In the genomic region with DNA sequence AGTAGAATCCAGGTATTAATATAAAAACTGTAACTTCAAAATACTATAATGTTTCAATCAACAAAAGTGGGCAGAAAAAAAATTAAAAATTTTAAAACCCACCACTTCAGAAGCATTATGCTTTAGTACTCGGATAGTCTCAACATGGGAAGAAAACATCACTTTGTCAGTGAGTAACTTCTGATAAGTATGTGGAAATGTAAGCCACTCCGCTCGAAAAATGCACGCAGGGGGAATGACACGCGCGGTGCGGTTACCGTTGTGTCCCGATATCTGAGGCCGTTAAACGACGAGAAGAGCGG, we compare ENCODE assay signal across 8 cellular contexts. TPM values are rescaled to one million over a fixed set of nuclear protein-coding genes. Genes with fewer than 3 reads are reported as not detected.
A peak's percentile ranks its signal among the peaks of the same experiment; 100 is the strongest.
DNase-seq lines count a peak whose midpoint lies in the region; ATAC-seq and TF ChIP-seq lines count a peak whose summit lies in the region.

No MANE protein-coding gene starts in this region.

- peaks cover 34% of the 10 kb centered on the region for H3K4me1 Mint-ChIP-seq in CD14-positive monocyte
- H3K4me1 Mint-ChIP-seq in endodermal cell = peaks cover 21% of the 10 kb centered on the region

- peak overlapping the region; percentile 88 to 92 for H3K4me3 Mint-ChIP-seq in CD14-positive monocyte
- H3K4me3 Mint-ChIP-seq in endodermal cell = peak overlapping the region; percentile 77

- H2BK15ac ChIP-seq in neuronal stem cell (ENCODE audit: low read length) = no peak overlapping the region

- H2AK5ac ChIP-seq in neuronal stem cell (ENCODE audit: low read depth, low read length) = no peak overlapping the region

- H3K27me3 Mint-ChIP-seq in CD14-positive monocyte (ENCODE audit: low read depth in 3 of 3) (no peaks in the 10 kb centered on the region), endodermal cell (ENCODE audit: insufficient read depth) (peaks cover 4% of the 10 kb centered on the region)

- ATAC-seq in HG02852 (IDR thresholded peaks at IDR 0.05; ENCODE audit: unreplicated experiment) (no peak), GM18520 (IDR thresholded peaks at IDR 0.05; ENCODE audit: unreplicated experiment) (no peak), GM21447 (IDR thresholded peaks at IDR 0.05; ENCODE audit: unreplicated experiment) (no peak)

- H3K36me3 Mint-ChIP-seq in CD14-positive monocyte = peaks cover 11 to 15% of the 10 kb centered on the region in 2 donors
- peaks cover 9% of the 10 kb centered on the region for H3K36me3 Mint-ChIP-seq in endodermal cell (ENCODE audit: low read depth)

- H3K9ac ChIP-seq in OCI-LY1 (ENCODE audit: low read length) (peak overlapping the region; percentile 89), endodermal cell (ENCODE audit: extremely low read depth, low read length, poor library complexity, severe bottlenecking) (peak overlapping the region; percentile 54), neuronal stem cell (ENCODE audit: low read depth, low read length, poor library complexity) (peak overlapping the region; percentile 91)

- intact Hi-C loops in CD14-positive monocyte (cut with micrococcal nuclease) = loop anchor here (5.0 kb wide), 2 partner anchors 115 to 120 kb away; a partner anchor contains a TSS

- 0 to 2% methylated on average over 7 to 14 of the region's 14 CpGs for WGBS in endodermal cell (ENCODE audit: insufficient coverage in 1 of 2, insufficient read length in 1 of 2), 2 experiments
- WGBS in neuronal stem cell (ENCODE audit: extremely low coverage in 2 of 2, insufficient read length in 2 of 2, insufficient replicate concordance in 1 of 2), 2 donors = no CpG with 5 or more reads among the region's 14 CpGs

- no peak overlapping the region for H3K18ac ChIP-seq in neuronal stem cell (ENCODE audit: low read length)

- no peak overlapping the region for H2BK120ac ChIP-seq in neuronal stem cell (ENCODE audit: low read depth, low read length)

- H3K27ac ChIP-seq in OCI-LY1 (ENCODE audit: low read depth, low read length, poor library complexity, severe bottlenecking) (peak overlapping the region; percentile 82), endodermal cell (ENCODE audit: low read depth, low read length) (no peak overlapping the region), neuronal stem cell (replicated peaks; ENCODE audit: low read length) (no peak overlapping the region)

- H3K9me3 Mint-ChIP-seq in CD14-positive monocyte (no peaks in the 10 kb centered on the region), endodermal cell (no peaks in the 10 kb centered on the region)

- H3K9me2 ChIP-seq in OCI-LY1 (ENCODE audit: low read depth, low read length) = no peaks in the 10 kb centered on the region

- TF ChIP-seq CTCF in CD14-positive monocyte (IDR thresholded peaks at IDR 0.05) (no peak), OCI-LY1 (IDR thresholded peaks at IDR 0.05; ENCODE audit: low read length) (no peak), endodermal cell (conservative IDR thresholded peaks at IDR 0.05) (no peak)

- H3F3A ChIP-seq in OCI-LY1 (ENCODE audit: insufficient read depth, low read length) = no peaks in the 10 kb centered on the region

- peaks cover 47% of the 10 kb centered on the region for H3K4me1 ChIP-seq in OCI-LY1 (ENCODE audit: insufficient read depth, low read length, severe bottlenecking)
- no peaks in the 10 kb centered on the region for H3K4me1 ChIP-seq in endodermal cell (ENCODE audit: control insufficient read depth, insufficient read depth, low read length)
- H3K4me1 ChIP-seq in neuronal stem cell (ENCODE audit: control insufficient read depth in 2 of 2, insufficient read depth in 1 of 2, low read depth in 1 of 2, low read length in 2 of 2) = peaks cover 0 to 3% of the 10 kb centered on the region in 2 donors

- H3K9me3 ChIP-seq in OCI-LY1 (ENCODE audit: low read length) (no peaks in the 10 kb centered on the region), endodermal cell (ENCODE audit: control insufficient read depth, low read length) (no peaks in the 10 kb centered on the region), neuronal stem cell (replicated peaks in 1 of 2; ENCODE audit: control insufficient read depth in 2 of 2, insufficient read depth in 1 of 2, low read depth in 1 of 2, low read length in 2 of 2) (no peaks in the 10 kb centered on the region)

- no peak overlapping the region for H4K91ac ChIP-seq in neuronal stem cell (ENCODE audit: low read depth, low read length, poor library complexity)

- H3K23ac ChIP-seq in neuronal stem cell (ENCODE audit: low read depth, low read length, poor library complexity) = peak overlapping the region; percentile 90

- H3K4me3 ChIP-seq in OCI-LY1 (ENCODE audit: low read depth, low read length, poor library complexity, severe bottlenecking) (peak overlapping the region; percentile 92), endodermal cell (ENCODE audit: low read length) (peak overlapping the region; percentile 98), neuronal stem cell (ENCODE audit: low read length in 2 of 2) (peak overlapping the region; percentile 82 to 92)

- peaks cover 25% of the 10 kb centered on the region for H3K36me3 ChIP-seq in OCI-LY1 (ENCODE audit: insufficient read depth, low read length)
- H3K36me3 ChIP-seq in endodermal cell (ENCODE audit: control insufficient read depth, insufficient read depth, low read length) = peaks cover 9% of the 10 kb centered on the region
- H3K36me3 ChIP-seq in neuronal stem cell (replicated peaks in 1 of 2; ENCODE audit: control insufficient read depth in 2 of 2, insufficient read depth in 2 of 2, low read length in 2 of 2) = peaks cover 0 to 10% of the 10 kb centered on the region in 2 donors

- no peaks in the 10 kb centered on the region for H3K79me1 ChIP-seq in neuronal stem cell (ENCODE audit: low read depth, low read length)

- H3K79me2 ChIP-seq in OCI-LY1 (ENCODE audit: insufficient read depth, low read length) = peaks cover 38% of the 10 kb centered on the region

- H4K8ac ChIP-seq in neuronal stem cell (ENCODE audit: low read depth, low read length) = no peak overlapping the region

- no peak overlapping the region for H2AFZ ChIP-seq in OCI-LY1 (ENCODE audit: low read length)
- H2AFZ ChIP-seq in neuronal stem cell (ENCODE audit: low read length) = peak overlapping the region; percentile 98

- H3K27ac Mint-ChIP-seq in CD14-positive monocyte (peak overlapping the region; percentile 84 to 96 (median 89)), endodermal cell (peak overlapping the region; percentile 68)

- no peak overlapping the region for H2BK12ac ChIP-seq in neuronal stem cell (ENCODE audit: low read length)

- H3K27me3 ChIP-seq in OCI-LY1 (ENCODE audit: insufficient read depth, low read length) (no peaks in the 10 kb centered on the region), endodermal cell (ENCODE audit: control insufficient read depth, insufficient read depth, low read length, poor library complexity, severe bottlenecking) (no peaks in the 10 kb centered on the region), neuronal stem cell (ENCODE audit: control insufficient read depth in 3 of 3, insufficient read depth in 3 of 3, low read depth in 1 of 3, low read length in 3 of 3) (no peaks in the 10 kb centered on the region)

- peak overlapping the region; percentile 95 for H3K4me2 ChIP-seq in OCI-LY1 (ENCODE audit: low read length)
- peak overlapping the region; percentile 71 for H3K4me2 ChIP-seq in neuronal stem cell (ENCODE audit: insufficient read depth, low read length, poor library complexity, severe bottlenecking)

- no peak overlapping the region for H2BK5ac ChIP-seq in neuronal stem cell (ENCODE audit: low read length)

- no peak for DNase-seq in CD14-positive monocyte (ENCODE audit: low spot score)
- no peak for DNase-seq in endodermal cell
- no peak for DNase-seq in neuronal stem cell (ENCODE audit: low spot score)
- no peak for DNase-seq in GF-D8 (lab: John Stamatoyannopoulos, UW)

- no peak overlapping the region for H3K4ac ChIP-seq in neuronal stem cell (ENCODE audit: low read length)

- H3K14ac ChIP-seq in neuronal stem cell (ENCODE audit: low read length) = no peak overlapping the region

- H4K20me1 ChIP-seq in OCI-LY1 (ENCODE audit: insufficient read depth, low read length) = no peaks in the 10 kb centered on the region

RNA-seq across cellular contexts. Expression of a gene that starts 0.7 kb away (rescaled TPM):
- polyA plus RNA-seq in CD14-positive monocyte = 10 to 100 TPM; 29.6 to 33.4 TPM
- 10 to 100 TPM; 39.5 to 40.4 TPM for total RNA-seq in endodermal cell
- polyA plus RNA-seq in endodermal cell (2013, experiment 1 of 2) = 24.0 TPM
- polyA plus RNA-seq in endodermal cell (2013, experiment 2 of 2) = 24.0 TPM
- 11.5 TPM for polyA plus RNA-seq in neuronal stem cell (2013, experiment 1 of 2)
- polyA plus RNA-seq in neuronal stem cell (2013, experiment 2 of 2) = 10.1 TPM

RNA-seq across cellular contexts. Expression of a gene that starts 7.3 kb away (rescaled TPM):
- 1 to 10 TPM; 2.9 to 4.5 TPM for polyA plus RNA-seq in CD14-positive monocyte
- total RNA-seq in endodermal cell = 10 to 100 TPM in 1 of 2 donors, 1 to 10 TPM in 1; 7.8 to 10.5 TPM
- 7.7 TPM for polyA plus RNA-seq in endodermal cell (2013, experiment 1 of 2)
- 5.8 TPM for polyA plus RNA-seq in endodermal cell (2013, experiment 2 of 2)
- 2.2 TPM for polyA plus RNA-seq in neuronal stem cell (2013, experiment 1 of 2)
- 2.4 TPM for polyA plus RNA-seq in neuronal stem cell (2013, experiment 2 of 2)
